ENCODE assay signal across 9 cellular contexts in the genomic region with DNA sequence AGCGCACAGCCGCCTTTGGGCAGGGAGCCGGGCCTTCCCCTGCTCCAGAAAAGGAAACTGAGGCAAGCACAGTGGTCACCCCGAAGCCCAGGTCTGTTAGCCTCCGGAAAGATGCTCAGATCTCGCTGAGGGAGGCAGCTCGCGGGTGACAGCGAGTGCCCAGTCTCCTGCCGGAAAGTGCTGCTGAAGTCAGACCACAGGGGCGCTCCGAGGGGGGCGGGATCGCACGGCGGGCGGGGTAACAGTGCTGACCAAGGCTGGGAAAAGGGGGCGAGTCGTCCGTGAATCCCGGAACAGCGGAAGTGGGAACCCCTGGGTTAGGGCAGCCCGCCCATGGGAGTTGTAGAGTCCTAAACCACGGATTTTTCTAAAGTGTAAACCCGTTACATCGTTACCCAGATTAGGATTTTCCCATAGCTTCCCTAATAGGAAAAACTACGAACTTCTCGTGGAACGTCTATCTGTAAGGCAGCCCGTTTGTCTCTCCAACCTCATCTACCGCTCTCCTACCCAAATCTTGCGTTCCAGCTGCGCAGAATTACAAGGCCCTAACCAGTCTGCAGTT. TPM values are rescaled to one million over a fixed set of nuclear protein-coding genes. Genes with fewer than 3 reads are reported as not detected.
A peak's percentile ranks its signal among the peaks of the same experiment; 100 is the strongest.
DNase-seq lines count a peak whose midpoint lies in the region; ATAC-seq and TF ChIP-seq lines count a peak whose summit lies in the region.
"Had no signal": no experiment of that assay in that cellular context is flagged by ENCODE, and none has a peak within 500 bp of the region (broad histone marks: within the 10 kb centered on the region; RNA-seq: fewer than 3 reads in every experiment).

No MANE protein-coding gene starts in this region.

- WGBS in adrenal gland, 4 donors, result 4 to 15% (median 6%) methylated on average over 13 to 33 of the region's 33 CpGs

- H3K36me3 ChIP-seq in adrenal gland (replicated peaks in 1 of 2) (no peaks in the 10 kb centered on the region), left ventricle myocardium inferior (no peaks in the 10 kb centered on the region)

- H3K4me1 ChIP-seq in adrenal gland (replicated peaks in 1 of 2) (peaks cover 12 to 17% of the 10 kb centered on the region in 2 donors), left ventricle myocardium inferior (peaks cover 29% of the 10 kb centered on the region)

- DNase-seq in AG09319 (ENCODE audit: extremely low read depth, low read depth) (peak; percentile 34), OCI-M2 (lab: John Stamatoyannopoulos, UW; ENCODE audit: unreplicated experiment) (peak; percentile 32), adrenal gland (peak; percentile 43 to 80 (median 64)), left ventricle myocardium inferior (peak; percentile 61), posterior cingulate gyrus (peak in 7 of 10 donors; percentile 21 to 91 (median 28)), globus pallidus (ENCODE audit: low spot score) (no peak)

- H3K4me3 ChIP-seq in adrenal gland (peak overlapping the region in 3 of 4 donors; percentile 67 to 70 (median 69)), left ventricle myocardium inferior (peak overlapping the region; percentile 95)

- ATAC-seq in GM18511 (IDR thresholded peaks at IDR 0.05; ENCODE audit: unreplicated experiment) (peak; percentile 40), HG02943 (IDR thresholded peaks at IDR 0.05; ENCODE audit: low read depth, unreplicated experiment) (peak; percentile 45)

- H3K27ac ChIP-seq in adrenal gland, result peak overlapping the region in 3 of 5 donors; percentile 72 to 94 (median 91)
- H3K27ac ChIP-seq in left ventricle myocardium inferior (replicated peaks), result peak overlapping the region; percentile 95

- no peaks in the 10 kb centered on the region for H3K9me3 ChIP-seq in adrenal gland (replicated peaks in 1 of 3)
- no peaks in the 10 kb centered on the region for H3K9me3 ChIP-seq in left ventricle myocardium inferior (replicated peaks)

- TF ChIP-seq POLR2A in adrenal gland (IDR thresholded peaks at IDR 0.05), result no peak

- TF ChIP-seq CTCF in AG09319 (IDR thresholded peaks at IDR 0.05; ENCODE audit: low read depth, low read length), result no peak
- TF ChIP-seq CTCF in adrenal gland (IDR thresholded peaks at IDR 0.05), result no peak
- TF ChIP-seq CTCF in left ventricle myocardium inferior (IDR thresholded peaks at IDR 0.05; ENCODE audit: borderline replicate concordance), result no peak

- H3K27me3 ChIP-seq in adrenal gland, result no peaks in the 10 kb centered on the region
- no peaks in the 10 kb centered on the region for H3K27me3 ChIP-seq in left ventricle myocardium inferior (ENCODE audit: low read depth)

- intact Hi-C loops in adrenal gland (cut with DNase I) (no loop called here), left ventricle myocardium inferior (cut with micrococcal nuclease) (no loop called here), posterior cingulate gyrus (cut with DNase I) (loop anchor here (2.0 kb wide), 1 partner anchor 32 kb away; the partner anchor contains the start of gene PTPRA)

RNA-seq across cellular contexts. Expression of gene VPS16, which starts 0.5 kb away (rescaled TPM):
- total RNA-seq in adrenal gland (10 to 100 TPM; 28.1 to 45.0 (median 34.4) TPM), left ventricle myocardium inferior (15.7 TPM)
- 100 to 1,000 TPM in 1 of 3 donors, 10 to 100 TPM in 2; 24.8 to 115 (median 99.8) TPM for polyA plus RNA-seq in adrenal gland

RNA-seq across cellular contexts. Expression of gene PCED1A, which starts 0.6 kb away (rescaled TPM):
- total RNA-seq in adrenal gland (10 to 100 TPM; 16.8 to 65.8 (median 46.3) TPM), left ventricle myocardium inferior (9.4 TPM)
- 100 to 1,000 TPM in 2 of 3 donors, 1 to 10 TPM in 1; 9.6 to 244 (median 129) TPM for polyA plus RNA-seq in adrenal gland

RNA-seq across cellular contexts. Expression of gene TMEM239, which starts 24.9 kb away (rescaled TPM):
- not detected for total RNA-seq in adrenal gland
- polyA plus RNA-seq in adrenal gland, result under 1 TPM in 1 of 3 donors, not detected in 2; 0.08 TPM
- total RNA-seq in left ventricle myocardium inferior, result not detected
- total RNA-seq: T-helper 1 cell treated with Interleukin-12 subunit alpha and Interleukin-12 subunit beta and Interleukin-4 antibody, amounts not matched to agents 30 ng/mL and 1 ng/mL, for 36 hours had no signal

RNA-seq across cellular contexts. Expression of gene C20orf141, which starts 26.3 kb away (rescaled TPM):
- total RNA-seq in adrenal gland, result not detected
- under 1 TPM in 1 of 3 donors, not detected in 2; 0.30 TPM for polyA plus RNA-seq in adrenal gland
- not detected for total RNA-seq in left ventricle myocardium inferior
- total RNA-seq: T-helper 1 cell treated with Interleukin-12 subunit alpha and Interleukin-12 subunit beta and Interleukin-4 antibody, amounts not matched to agents 30 ng/mL and 1 ng/mL, for 36 hours had no signal

RNA-seq across cellular contexts. Expression of gene PTPRA, which starts 32.2 kb away (rescaled TPM):
- 10 to 100 TPM; 33.5 to 62.5 (median 47.9) TPM for total RNA-seq in adrenal gland
- polyA plus RNA-seq in adrenal gland, result 10 to 100 TPM; 16.3 to 94.7 (median 16.7) TPM
- total RNA-seq in left ventricle myocardium inferior, result 23.5 TPM
